ENCODE assay signal across 8 cellular contexts in the genomic region with DNA sequence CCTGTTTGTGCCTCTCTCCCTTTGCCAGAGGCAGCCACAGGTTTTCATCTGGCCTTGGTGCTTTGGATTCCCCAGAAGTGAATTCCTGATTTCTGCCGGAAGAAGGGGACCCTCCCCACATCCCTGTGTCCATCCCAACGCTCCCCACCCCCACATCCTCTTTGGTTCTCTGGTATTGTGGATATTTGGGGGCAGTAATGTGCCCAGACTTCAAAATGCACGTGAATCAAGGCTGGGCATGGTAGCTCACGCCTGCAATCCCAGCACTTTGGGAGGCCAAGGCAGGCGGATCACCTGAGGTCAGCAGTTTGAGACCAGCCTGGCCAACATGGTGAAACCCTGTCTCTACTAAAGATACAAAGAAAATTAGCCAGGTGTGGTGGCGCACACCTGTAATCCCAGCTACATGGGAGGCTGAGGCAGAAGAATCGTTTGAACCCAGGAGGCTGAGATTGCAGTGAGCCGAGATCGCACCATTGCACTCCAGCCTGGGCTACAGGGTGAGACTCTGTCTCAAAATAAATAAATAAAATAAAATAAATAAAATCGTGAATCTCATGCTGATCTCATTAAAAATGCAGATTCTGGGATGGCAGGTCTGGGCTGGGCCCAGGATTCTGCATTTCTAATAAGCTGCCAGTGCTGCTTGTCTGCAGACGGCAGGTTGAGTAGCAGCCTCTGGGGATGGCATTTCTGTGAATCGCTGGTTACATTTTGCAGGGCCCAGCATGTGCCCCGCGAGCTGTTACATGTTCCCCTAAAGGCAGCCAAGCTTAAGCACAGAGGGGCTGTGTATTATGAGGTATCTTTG. TPM values are rescaled to one million over a fixed set of nuclear protein-coding genes. Genes with fewer than 3 reads are reported as not detected.
DNase-seq lines count a peak whose midpoint lies in the region; FAIRE-seq and TF ChIP-seq lines count a peak whose summit lies in the region.
"Not testable (repeated sequence)": the region's sequence is repeated elsewhere in the genome, so short reads cannot be mapped to it uniquely, and the experiment has no call there.

No MANE protein-coding gene starts in this region.

- POLR2A ChIA-PET in activated CD4-positive, alpha-beta T cell treated with anti-CD3 and anti-CD28 coated beads, Interleukin-2, amount 10 ng/mL, durations not matched to agents 7 days and 5 days (lab: Charles Lee), result not testable (repeated sequence)

- H3K9me3 ChIP-seq in astrocyte (ENCODE audit: insufficient read depth, low read depth, low read length); liver (ENCODE audit: control insufficient read depth in 4 of 4, low read length in 3 of 4): not testable (repeated sequence)

- intact Hi-C loops in Calu3 (cut with micrococcal nuclease; ENCODE audit: unreplicated experiment), result not testable (repeated sequence)

- not testable (repeated sequence) for H3K27me3 Mint-ChIP-seq in Calu3 (ENCODE audit: unreplicated experiment); activated CD4-positive, alpha-beta T cell treated with anti-CD3 and anti-CD28 coated beads, Interleukin-2, amount 10 ng/mL, durations not matched to agents 7 days and 5 days; astrocyte (ENCODE audit: low read depth, unreplicated experiment); progenitor cell of endocrine pancreas; type B pancreatic cell

- CTCF ChIA-PET in Calu3 (lab: Charles Lee), result interaction anchor here (0.6 kb wide), 1 partner anchor 315 kb away, joined by 4 read pairs; no protein-coding TSS in a partner anchor
- CTCF ChIA-PET in activated CD4-positive, alpha-beta T cell treated with anti-CD3 and anti-CD28 coated beads, Interleukin-2, amount 10 ng/mL, durations not matched to agents 7 days and 5 days (lab: Charles Lee), result interaction anchor here (1.4 to 2.6 kb wide), 4 partner anchors 13 to 39 kb away, joined by 3 to 12 read pairs (median 6); no protein-coding TSS in a partner anchor

- peaks cover 68% of the 10 kb centered on the region for H3K4me1 ChIP-seq in astrocyte (ENCODE audit: insufficient read depth, low read length)
- H3K4me1 ChIP-seq in liver (ENCODE audit: control insufficient read depth in 4 of 4, insufficient read depth in 4 of 4, low read length in 3 of 4), result peaks cover 2 to 29% (median 18%) of the 10 kb centered on the region in 4 donors

- H3K4me3 ChIP-seq in astrocyte (ENCODE audit: insufficient read depth, low read depth, low read length); epithelial cell of esophagus (ENCODE audit: low read length); liver (ENCODE audit: low read depth in 1 of 3, low read length in 3 of 3): not testable (repeated sequence)

- H3K4me3 Mint-ChIP-seq in Calu3 (ENCODE audit: low read depth, unreplicated experiment), result peak overlapping the region; percentile 41
- H3K4me3 Mint-ChIP-seq in activated CD4-positive, alpha-beta T cell treated with anti-CD3 and anti-CD28 coated beads, Interleukin-2, amount 10 ng/mL, durations not matched to agents 7 days and 5 days; progenitor cell of endocrine pancreas (ENCODE audit: low read depth): not testable (repeated sequence)
- peak overlapping the region; percentile 64 for H3K4me3 Mint-ChIP-seq in astrocyte (ENCODE audit: unreplicated experiment)
- H3K4me3 Mint-ChIP-seq in type B pancreatic cell, result peak overlapping the region; percentile 41

- TF ChIP-seq CTCF in Calu3 (IDR thresholded peaks at IDR 0.05; ENCODE audit: unreplicated experiment); astrocyte (IDR thresholded peaks at IDR 0.05; ENCODE audit: insufficient read depth, low read depth, low read length); epithelial cell of esophagus (IDR thresholded peaks at IDR 0.05; ENCODE audit: insufficient read depth, low read depth, low read length, missing control alignments); liver (IDR thresholded peaks at IDR 0.05; ENCODE audit: low read depth, low read length, missing input control); progenitor cell of endocrine pancreas (IDR thresholded peaks at IDR 0.05; ENCODE audit: unreplicated experiment); type B pancreatic cell (conservative IDR thresholded peaks at IDR 0.05): not testable (repeated sequence)

- not testable (repeated sequence) for H4K20me1 ChIP-seq in astrocyte (ENCODE audit: insufficient read depth, low read length)

- 94% methylated on average over 14 of the region's 14 CpGs for WGBS in liver

- H3K79me2 ChIP-seq in astrocyte (ENCODE audit: insufficient read depth, low read length), result peaks cover 84% of the 10 kb centered on the region

- peaks cover 65% of the 10 kb centered on the region for H3K4me1 Mint-ChIP-seq in Calu3 (ENCODE audit: low read depth, unreplicated experiment)
- peaks cover 46% of the 10 kb centered on the region for H3K4me1 Mint-ChIP-seq in activated CD4-positive, alpha-beta T cell treated with anti-CD3 and anti-CD28 coated beads, Interleukin-2, amount 10 ng/mL, durations not matched to agents 7 days and 5 days
- peaks cover 35% of the 10 kb centered on the region for H3K4me1 Mint-ChIP-seq in astrocyte (ENCODE audit: low read depth, unreplicated experiment)
- H3K4me1 Mint-ChIP-seq in progenitor cell of endocrine pancreas (ENCODE audit: low read depth), result peaks cover 19% of the 10 kb centered on the region
- peaks cover 54% of the 10 kb centered on the region for H3K4me1 Mint-ChIP-seq in type B pancreatic cell (ENCODE audit: unreplicated experiment)

- H3K9ac ChIP-seq in astrocyte (ENCODE audit: low read length), result peak overlapping the region; percentile 78
- H3K9ac ChIP-seq in liver (ENCODE audit: low read depth in 1 of 2, low read length in 2 of 2), result not testable (repeated sequence)

- not testable (repeated sequence) for TF ChIP-seq RAD21 in liver (IDR thresholded peaks at IDR 0.05)

- H3K27ac ChIP-seq in astrocyte (ENCODE audit: low read depth, low read length), result peak overlapping the region; percentile 90
- H3K27ac ChIP-seq in liver (ENCODE audit: low read depth in 1 of 2, low read length in 2 of 2), result peak overlapping the region; percentile 11 to 51

- H3K9me3 Mint-ChIP-seq in Calu3 (ENCODE audit: low read depth, unreplicated experiment); activated CD4-positive, alpha-beta T cell treated with anti-CD3 and anti-CD28 coated beads, Interleukin-2, amount 10 ng/mL, durations not matched to agents 7 days and 5 days; astrocyte (ENCODE audit: unreplicated experiment); progenitor cell of endocrine pancreas (ENCODE audit: low read depth); type B pancreatic cell: not testable (repeated sequence)

- FAIRE-seq in astrocyte (lab: Jason Lieb, UNC), result not testable (repeated sequence)

- H3K27ac Mint-ChIP-seq in Calu3 (ENCODE audit: unreplicated experiment) (peak overlapping the region; percentile 59), progenitor cell of endocrine pancreas (peak overlapping the region; percentile 71), type B pancreatic cell (peak overlapping the region; percentile 75)
- peak overlapping the region; percentile 31 for H3K27ac Mint-ChIP-seq in activated CD4-positive, alpha-beta T cell treated with anti-CD3 and anti-CD28 coated beads, Interleukin-2, amount 10 ng/mL, durations not matched to agents 7 days and 5 days
- not testable (repeated sequence) for H3K27ac Mint-ChIP-seq in astrocyte (ENCODE audit: unreplicated experiment)

- H3K36me3 Mint-ChIP-seq in Calu3 (ENCODE audit: insufficient read depth, unreplicated experiment), result peaks cover 39% of the 10 kb centered on the region
- H3K36me3 Mint-ChIP-seq in activated CD4-positive, alpha-beta T cell treated with anti-CD3 and anti-CD28 coated beads, Interleukin-2, amount 10 ng/mL, durations not matched to agents 7 days and 5 days (ENCODE audit: low read depth), result peaks cover 31% of the 10 kb centered on the region
- H3K36me3 Mint-ChIP-seq in astrocyte (ENCODE audit: low read depth, unreplicated experiment); progenitor cell of endocrine pancreas (ENCODE audit: insufficient read depth); type B pancreatic cell: not testable (repeated sequence)

- peak overlapping the region; percentile 58 for H3K4me2 ChIP-seq in astrocyte (ENCODE audit: low read length)

- not testable (repeated sequence) for DNase-seq in Calu3; activated CD4-positive, alpha-beta T cell treated with anti-CD3 and anti-CD28 coated beads, Interleukin-2, amount 10 ng/mL, durations not matched to agents 7 days and 5 days; astrocyte (ENCODE audit: low read depth); progenitor cell of endocrine pancreas (ENCODE audit: low spot score, unreplicated experiment); type B pancreatic cell (ENCODE audit: extremely low spot score, unreplicated experiment)
- DNase-seq in NCI-H69 (lab: John Stamatoyannopoulos, UW) (peak; percentile 49), epithelial cell of esophagus (ENCODE audit: low read depth) (peak; percentile 60)

- not testable (repeated sequence) for H3K27me3 ChIP-seq in astrocyte (ENCODE audit: insufficient read depth, low read length); liver (ENCODE audit: control insufficient read depth in 4 of 4, insufficient read depth in 4 of 4, low read length in 3 of 4)

- peaks cover 29% of the 10 kb centered on the region for H3K36me3 ChIP-seq in astrocyte (ENCODE audit: insufficient read depth, low read length)
- not testable (repeated sequence) for H3K36me3 ChIP-seq in liver (ENCODE audit: control insufficient read depth in 4 of 4, insufficient read depth in 3 of 4, low read depth in 1 of 4, low read length in 3 of 4)

- not testable (repeated sequence) for BruUV-seq in Calu3 (replicated peaks; lab: Mats Ljungman, UMichigan)

- not testable (repeated sequence) for H2AFZ ChIP-seq in astrocyte (ENCODE audit: low read depth, low read length)

RNA-seq across cellular contexts. Expression of gene SYNJ2, which starts 48.9 kb away (rescaled TPM):
- total RNA-seq in Calu3 (2022) (26.8 and 29.1 TPM in 2 replicates), astrocyte (28.4 and 31.8 TPM in 2 replicates), liver (1 to 10 TPM; 3.5 to 8.9 TPM), progenitor cell of endocrine pancreas (18.9 and 22.2 TPM in 2 replicates), type B pancreatic cell (ENCODE audit: low replicate concordance) (17.0 and 31.2 TPM in 2 replicates)
- 10 to 100 TPM; 35.8 to 39.0 TPM for total RNA-seq in activated CD4-positive, alpha-beta T cell treated with anti-CD3 and anti-CD28 coated beads, Interleukin-2, amount 10 ng/mL, durations not matched to agents 7 days and 5 days
- polyA plus RNA-seq in liver, result 1 to 10 TPM; 2.4 to 3.0 TPM
